ENCODE assay signal across 12 cellular contexts in genomic region chr6:6969761-6970223, GRCh38.
A peak's percentile ranks its signal among the peaks of the same experiment; 100 is the strongest.
DNase-seq lines count a peak whose midpoint lies in the region; ATAC-seq and TF ChIP-seq lines count a peak whose summit lies in the region.
"Had no signal": no experiment of that assay in that cellular context is flagged by ENCODE, and none has a peak within 500 bp of the region (broad histone marks: within the 10 kb centered on the region; RNA-seq: fewer than 3 reads in every experiment).

No MANE protein-coding gene starts in this region.

- H3K27me3 ChIP-seq in Caco-2 (replicated peaks; ENCODE audit: control insufficient read depth, insufficient read depth, low read length) = no peaks in the 10 kb centered on the region
- no peaks in the 10 kb centered on the region for H3K27me3 ChIP-seq in body of pancreas
- no peaks in the 10 kb centered on the region for H3K27me3 ChIP-seq in lung (ENCODE audit: control insufficient read depth, insufficient read depth)
- no peaks in the 10 kb centered on the region for H3K27me3 ChIP-seq in CD4-positive, alpha-beta memory T cell (ENCODE audit: insufficient read depth, low read length)
- H3K27me3 ChIP-seq: SJCRH30 had no signal

- POLR2A ChIA-PET in Caco-2 (lab: Charles Lee) = interaction anchor here (0.5 to 0.6 kb wide), 2 partner anchors 204 to 270 kb away, joined by 3 read pairs; no protein-coding TSS in a partner anchor
- POLR2A ChIA-PET in CD4-positive, alpha-beta memory T cell (lab: Charles Lee; ENCODE audit: partially characterized antibody) = no interaction called here

- BruUV-seq in Caco-2 (replicated peaks; lab: Mats Ljungman, UMichigan) = no TSS peak

- no peaks in the 10 kb centered on the region for H3K27me3 Mint-ChIP-seq in Caco-2 (ENCODE audit: insufficient read depth, unreplicated experiment)
- H3K27me3 Mint-ChIP-seq in CD4-positive, alpha-beta memory T cell = peaks cover 0 to 4% of the 10 kb centered on the region in 2 donors

- H3K27ac ChIP-seq in body of pancreas = peak overlapping the region; percentile 59 to 86 (median 80)
- H3K27ac ChIP-seq in lung (ENCODE audit: low read depth in 1 of 2, low read length in 1 of 2) = no peak overlapping the region
- H3K27ac ChIP-seq in CD4-positive, alpha-beta memory T cell (ENCODE audit: low read depth, low read length) = no peak overlapping the region
- H3K27ac ChIP-seq: SJCRH30 had no signal

- H3K4me3 Mint-ChIP-seq in Caco-2 (ENCODE audit: unreplicated experiment) = peak overlapping the region; percentile 52
- no peak overlapping the region for H3K4me3 Mint-ChIP-seq in CD4-positive, alpha-beta memory T cell
- H3K4me3 Mint-ChIP-seq: mesothelial cell of epicardium had no signal

- WGBS in body of pancreas, 2 donors = 15 to 38% methylated on average over 6 to 10 of the region's 10 CpGs
- WGBS in lung, 2 donors = 73 to 87% methylated on average over 10 of the region's 10 CpGs

- H3K27ac Mint-ChIP-seq in Caco-2 (ENCODE audit: unreplicated experiment) = peak overlapping the region; percentile 98
- no peak overlapping the region for H3K27ac Mint-ChIP-seq in CD4-positive, alpha-beta memory T cell
- H3K27ac Mint-ChIP-seq: mesothelial cell of epicardium had no signal

- DNase-seq in Caco-2 (peak; percentile 96 to 98), NCI-H187 (lab: John Stamatoyannopoulos, UW) (peak; percentile 8 to 42), body of pancreas (peak; percentile 92 to 97 (median 96)), lung (ENCODE audit: low spot score) (peak; percentile 49), SK-N-DZ (ENCODE audit: low spot score) (no peak), NOMO-1 treated with DMSO at 0.1 percent for 48 hours (lab: John Stamatoyannopoulos, UW; ENCODE audit: unreplicated experiment) (no peak)
- DNase-seq in activated CD4-positive, CD25-positive, alpha-beta regulatory T cell (lab: John Stamatoyannopoulos, UW) = no peak
- no peak for DNase-seq in CD4-positive, alpha-beta memory T cell
- DNase-seq: activated CD4-positive, alpha-beta T cell treated with anti-CD3 and anti-CD28 coated beads for 4 hours; activated gamma-delta T cell treated with Interleukin-2 at 50 U/mL for 16 hours; SJCRH30 had no signal

- intact Hi-C loops in Caco-2 (cut with micrococcal nuclease; ENCODE audit: unreplicated experiment) (loop anchor here (2.0 kb wide), 2 partner anchors 73 to 79 kb away; no protein-coding TSS in a partner anchor), body of pancreas (cut with DNase I) (no loop called here)
- intact Hi-C loops in CD4-positive, alpha-beta memory T cell (cut with micrococcal nuclease) = no loop called here

- ATAC-seq in body of pancreas (peak; percentile 99), lung (ENCODE audit: insufficient read depth, low FRiP score) (peak; percentile 27)

- H3K9me3 Mint-ChIP-seq in Caco-2 (ENCODE audit: unreplicated experiment) = peaks cover 10% of the 10 kb centered on the region
- H3K9me3 Mint-ChIP-seq in CD4-positive, alpha-beta memory T cell = no peaks in the 10 kb centered on the region
- H3K9me3 Mint-ChIP-seq: mesothelial cell of epicardium had no signal

- CTCF ChIA-PET in Caco-2 (lab: Charles Lee) = interaction anchor here (0.6 kb wide), 2 partner anchors 97 to 136 kb away, joined by 3 to 7 read pairs; no protein-coding TSS in a partner anchor
- CTCF ChIA-PET in CD4-positive, alpha-beta memory T cell (lab: Charles Lee; ENCODE audit: partially characterized antibody) = no interaction called here

- peaks cover 9% of the 10 kb centered on the region for H3K36me3 Mint-ChIP-seq in Caco-2 (ENCODE audit: insufficient read depth, unreplicated experiment)
- no peaks in the 10 kb centered on the region for H3K36me3 Mint-ChIP-seq in CD4-positive, alpha-beta memory T cell
- H3K36me3 Mint-ChIP-seq: mesothelial cell of epicardium had no signal

- H3K36me3 ChIP-seq in Caco-2 (ENCODE audit: control insufficient read depth, insufficient read depth, low read length) = no peaks in the 10 kb centered on the region
- H3K36me3 ChIP-seq in body of pancreas (replicated peaks in 1 of 2; ENCODE audit: insufficient read depth in 1 of 2, low read depth in 2 of 2) = no peaks in the 10 kb centered on the region
- H3K36me3 ChIP-seq in lung (ENCODE audit: control insufficient read depth in 2 of 2, insufficient read depth in 2 of 2, low read length in 2 of 2) = no peaks in the 10 kb centered on the region
- no peaks in the 10 kb centered on the region for H3K36me3 ChIP-seq in CD4-positive, alpha-beta memory T cell (ENCODE audit: insufficient read depth, low read length)
- H3K36me3 ChIP-seq: SJCRH30 had no signal

- TF ChIP-seq CTCF in Caco-2 (IDR thresholded peaks at IDR 0.05; ENCODE audit: insufficient read depth in 1 of 2, low read depth in 1 of 2, low read length in 1 of 2, severe bottlenecking in 1 of 2, unreplicated experiment in 1 of 2) (peak in 1 of 2 experiments; percentile 24), body of pancreas (IDR thresholded peaks at IDR 0.05) (peak in 4 of 7 experiments; percentile 0 to 9 (median 6)), lung (IDR thresholded peaks at IDR 0.05; ENCODE audit: control extremely low read depth, extremely low read depth) (no peak)

- H3K4me1 Mint-ChIP-seq in Caco-2 (ENCODE audit: low read depth, unreplicated experiment) = peaks cover 50% of the 10 kb centered on the region
- no peaks in the 10 kb centered on the region for H3K4me1 Mint-ChIP-seq in CD4-positive, alpha-beta memory T cell
- H3K4me1 Mint-ChIP-seq: mesothelial cell of epicardium had no signal

- no peaks in the 10 kb centered on the region for H3K9me3 ChIP-seq in Caco-2
- no peaks in the 10 kb centered on the region for H3K9me3 ChIP-seq in body of pancreas
- H3K9me3 ChIP-seq in lung (ENCODE audit: control insufficient read depth in 2 of 2, insufficient read depth in 1 of 2, low read length in 1 of 2) = no peaks in the 10 kb centered on the region
- no peaks in the 10 kb centered on the region for H3K9me3 ChIP-seq in CD4-positive, alpha-beta memory T cell (ENCODE audit: control insufficient read depth in 1 of 2, low read length in 2 of 2)
- H3K9me3 ChIP-seq: SJCRH30 had no signal

- H3K4me1 ChIP-seq in Caco-2 (peaks cover 54% of the 10 kb centered on the region), body of pancreas (peaks cover 31% of the 10 kb centered on the region), lung (ENCODE audit: control insufficient read depth in 2 of 2, insufficient read depth in 2 of 2, low read length in 2 of 2) (no peaks in the 10 kb centered on the region)
- no peaks in the 10 kb centered on the region for H3K4me1 ChIP-seq in CD4-positive, alpha-beta memory T cell (ENCODE audit: insufficient read depth, low read length)
- H3K4me1 ChIP-seq: SJCRH30 had no signal

- H3K4me3 ChIP-seq in Caco-2 (ENCODE audit: low read depth, low read length) = no peak overlapping the region
- no peak overlapping the region for H3K4me3 ChIP-seq in body of pancreas
- H3K4me3 ChIP-seq in lung = no peak overlapping the region
- no peak overlapping the region for H3K4me3 ChIP-seq in CD4-positive, alpha-beta memory T cell (ENCODE audit: low read length in 2 of 2)
- H3K4me3 ChIP-seq: SJCRH30 had no signal

- peak in 2 of 3 donors; percentile 56 to 58 for TF ChIP-seq POLR2A in body of pancreas (IDR thresholded peaks at IDR 0.05)

Comparison
In these comparisons a context has a peak if more than half of its experiments do, and no peak if none do; other contexts are left out.
1. DNase-seq: peak in Caco-2 (2 of 2), NCI-H187 (2 of 2), body of pancreas (4 of 4) and lung (single experiment); none in SK-N-DZ (single experiment), activated CD4-positive, CD25-positive, alpha-beta regulatory T cell (0 of 4), NOMO-1 treated with DMSO at 0.1 percent for 48 hours (single experiment) and CD4-positive, alpha-beta memory T cell (0 of 5).
2. H3K27ac ChIP-seq: peak in body of pancreas (4 of 4); none in lung (0 of 2) and CD4-positive, alpha-beta memory T cell (single experiment).